Comparison of ENCODE assay signal across 8 cellular contexts in the genomic region with DNA sequence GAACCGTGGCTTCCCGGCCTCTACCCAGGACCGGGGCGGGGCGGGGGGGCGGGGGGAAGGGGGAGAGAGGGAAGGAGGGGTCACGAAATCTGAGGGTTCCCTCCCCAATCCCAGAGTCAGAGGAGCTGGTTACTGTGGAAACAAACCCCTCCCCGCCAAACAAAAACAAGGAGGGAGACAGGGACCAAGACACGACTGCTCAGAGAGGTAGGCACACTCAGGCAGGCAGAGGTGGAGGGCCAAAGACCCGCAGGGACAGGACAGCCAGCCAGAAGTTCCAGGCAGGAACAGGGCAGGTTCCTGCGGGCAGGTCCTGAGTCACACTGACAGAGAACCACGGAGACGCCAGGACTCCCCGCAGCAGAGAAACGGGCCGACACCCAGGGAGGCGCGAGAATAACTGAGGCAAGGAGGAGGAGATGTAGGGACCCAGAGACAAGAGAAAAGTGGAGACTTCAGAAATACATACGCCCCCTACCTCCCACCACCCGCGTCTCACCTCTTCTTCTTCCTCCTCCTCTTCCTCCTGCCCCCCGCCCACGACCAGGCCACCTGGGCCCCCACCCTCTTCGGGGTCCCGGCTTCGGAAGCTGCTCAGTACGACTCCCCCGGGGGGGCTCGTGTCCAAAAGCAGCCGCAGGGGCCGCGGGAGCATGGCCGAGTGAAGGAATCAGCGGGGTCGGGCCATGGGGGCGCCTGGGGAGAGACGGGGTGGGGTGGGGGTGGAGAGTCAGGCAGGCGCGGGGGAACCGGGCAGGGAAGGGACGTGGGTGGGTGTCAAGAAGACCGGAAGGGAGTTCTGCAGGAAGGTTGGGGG.
A peak's percentile ranks its signal among the peaks of the same experiment; 100 is the strongest.
DNase-seq lines count a peak whose midpoint lies in the region; TF ChIP-seq lines count a peak whose summit lies in the region.

No MANE protein-coding gene starts in this region.

- H3K9ac ChIP-seq in MM.1S (ENCODE audit: low read length), result peak overlapping the region; percentile 96

- no peaks in the 10 kb centered on the region for H3K36me3 ChIP-seq in MM.1S (replicated peaks; ENCODE audit: insufficient read depth, low read length)
- H3K36me3 ChIP-seq in WERI-Rb-1, result peaks cover 37% of the 10 kb centered on the region

- H3K4me3 Mint-ChIP-seq in dendritic cell treated with granulocyte-macrophage colony-stimulating factor and Interleukin-4, amounts not matched to agents 40 ng/mL and 50 ng/mL, for 4 days, result peak overlapping the region; percentile 99

- peaks cover 100% of the 10 kb centered on the region for H3K36me3 Mint-ChIP-seq in dendritic cell treated with granulocyte-macrophage colony-stimulating factor and Interleukin-4, amounts not matched to agents 40 ng/mL and 50 ng/mL, for 4 days (ENCODE audit: low read depth)

- H3K27me3 Mint-ChIP-seq in dendritic cell treated with granulocyte-macrophage colony-stimulating factor and Interleukin-4, amounts not matched to agents 40 ng/mL and 50 ng/mL, for 4 days, result no peaks in the 10 kb centered on the region

- H2AFZ ChIP-seq in MM.1S (ENCODE audit: low read length), result no peak overlapping the region; the same call in 1 of the 2 replicates

- H3K9me3 ChIP-seq in MM.1S (replicated peaks; ENCODE audit: insufficient read depth, low read length) (no peaks in the 10 kb centered on the region), WERI-Rb-1 (ENCODE audit: severe bottlenecking) (no peaks in the 10 kb centered on the region)

- peaks cover 25% of the 10 kb centered on the region for H3F3A ChIP-seq in MM.1S (ENCODE audit: insufficient read depth, low read length)

- H3K9me3 Mint-ChIP-seq in dendritic cell treated with granulocyte-macrophage colony-stimulating factor and Interleukin-4, amounts not matched to agents 40 ng/mL and 50 ng/mL, for 4 days, result no peaks in the 10 kb centered on the region

- no peaks in the 10 kb centered on the region for H4K20me1 ChIP-seq in MM.1S (ENCODE audit: insufficient read depth, low read length)

- H3K27ac Mint-ChIP-seq in dendritic cell treated with granulocyte-macrophage colony-stimulating factor and Interleukin-4, amounts not matched to agents 40 ng/mL and 50 ng/mL, for 4 days, result peak overlapping the region; percentile 97

- H3K9me2 ChIP-seq in MM.1S (replicated peaks; ENCODE audit: insufficient read depth, low read length), result no peaks in the 10 kb centered on the region

- peaks cover 7% of the 10 kb centered on the region for H3K4me1 ChIP-seq in MM.1S (ENCODE audit: low read length)

- intact Hi-C loops in dendritic cell treated with granulocyte-macrophage colony-stimulating factor and Interleukin-4, amounts not matched to agents 40 ng/mL and 50 ng/mL, for 4 days (cut with micrococcal nuclease), result loop anchor here (2.0 kb wide), 2 partner anchors 15 to 49 kb away; no protein-coding TSS in a partner anchor

- peaks cover 71% of the 10 kb centered on the region for H3K4me1 Mint-ChIP-seq in dendritic cell treated with granulocyte-macrophage colony-stimulating factor and Interleukin-4, amounts not matched to agents 40 ng/mL and 50 ng/mL, for 4 days (ENCODE audit: low read depth)

- peaks cover 14% of the 10 kb centered on the region; the same call in 1 of the 2 replicates for H3K79me2 ChIP-seq in MM.1S (ENCODE audit: low read length)

- TF ChIP-seq CTCF in MM.1S (IDR thresholded peaks at IDR 0.05; ENCODE audit: low read length) (peak; percentile 8; the same call in 1 of the 2 replicates), WERI-Rb-1 (IDR thresholded peaks at IDR 0.05; ENCODE audit: low read depth, low read length) (peak; percentile 24; the same call in 1 of the 2 replicates)

- H3K4me3 ChIP-seq in MM.1S (ENCODE audit: low read length) (peak overlapping the region; percentile 94), WERI-Rb-1 (ENCODE audit: low read depth, low read length) (peak overlapping the region; percentile 71)

- H3K4me2 ChIP-seq in MM.1S (ENCODE audit: low read depth, low read length), result peak overlapping the region; percentile 99

- H3K27ac ChIP-seq in MM.1S (ENCODE audit: low read length) (peak overlapping the region; percentile 96), WERI-Rb-1 (peak overlapping the region; percentile 87)

- peak; percentile 58 for DNase-seq in SKM-1 treated with dmso at 0.1 percent for 144 hours (lab: John Stamatoyannopoulos, UW; ENCODE audit: unreplicated experiment)
- DNase-seq in SKM-1 (lab: John Stamatoyannopoulos, UW; ENCODE audit: unreplicated experiment), result no peak
- DNase-seq in MM.1S, result peak; percentile 61
- DNase-seq in WERI-Rb-1, result peak; percentile 79
- DNase-seq in left kidney (ENCODE audit: low read depth, low spot score), result peak; percentile 86
- DNase-seq in stimulated activated CD8-positive, alpha-beta memory T cell treated with anti-CD3 and anti-CD28 coated beads, Interleukin-4, amount 100 ng/mL, for 48 hours, result peak; percentile 77
- no peak for DNase-seq in KG1 (lab: John Stamatoyannopoulos, UW)

- no peaks in the 10 kb centered on the region for H3K27me3 ChIP-seq in MM.1S (replicated peaks; ENCODE audit: insufficient read depth, low read length)
- no peaks in the 10 kb centered on the region for H3K27me3 ChIP-seq in WERI-Rb-1 (ENCODE audit: insufficient read depth, low read depth, severe bottlenecking)

Comparison
In these comparisons a context has a peak if more than half of its experiments do, and no peak if none do; other contexts are left out.
1. DNase-seq: peak in SKM-1 treated with dmso at 0.1 percent for 144 hours (single experiment), MM.1S (single experiment), WERI-Rb-1 (single experiment), left kidney (single experiment) and stimulated activated CD8-positive, alpha-beta memory T cell treated with anti-CD3 and anti-CD28 coated beads, Interleukin-4, amount 100 ng/mL, for 48 hours (single experiment); none in SKM-1 (single experiment) and KG1 (single experiment).